ENCODE assay signal across 1 cellular context in the genomic region with DNA sequence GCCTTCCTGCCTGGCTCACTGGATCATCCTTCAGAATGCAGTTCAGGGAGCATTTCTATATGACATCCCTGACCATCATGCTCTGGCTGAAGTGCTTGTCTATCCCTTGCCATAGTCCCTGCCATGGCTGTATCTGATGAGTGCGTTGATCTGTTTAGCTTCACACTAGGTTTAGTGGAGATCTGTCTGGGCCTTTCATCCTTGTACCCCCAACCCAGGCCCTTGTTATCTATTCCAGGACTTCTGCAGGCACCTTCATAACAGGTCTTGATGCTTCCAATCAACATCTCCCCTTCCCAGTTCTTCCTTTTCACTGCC.
TF ChIP-seq lines count a peak whose summit lies in the region.

No MANE protein-coding gene starts in this region.

TF ChIP-seq in A549, 52 proteins besides CTCF, POLR2A, EP300 and RAD21 (continued from another document):
- TF ChIP-seq, protein P1, sequence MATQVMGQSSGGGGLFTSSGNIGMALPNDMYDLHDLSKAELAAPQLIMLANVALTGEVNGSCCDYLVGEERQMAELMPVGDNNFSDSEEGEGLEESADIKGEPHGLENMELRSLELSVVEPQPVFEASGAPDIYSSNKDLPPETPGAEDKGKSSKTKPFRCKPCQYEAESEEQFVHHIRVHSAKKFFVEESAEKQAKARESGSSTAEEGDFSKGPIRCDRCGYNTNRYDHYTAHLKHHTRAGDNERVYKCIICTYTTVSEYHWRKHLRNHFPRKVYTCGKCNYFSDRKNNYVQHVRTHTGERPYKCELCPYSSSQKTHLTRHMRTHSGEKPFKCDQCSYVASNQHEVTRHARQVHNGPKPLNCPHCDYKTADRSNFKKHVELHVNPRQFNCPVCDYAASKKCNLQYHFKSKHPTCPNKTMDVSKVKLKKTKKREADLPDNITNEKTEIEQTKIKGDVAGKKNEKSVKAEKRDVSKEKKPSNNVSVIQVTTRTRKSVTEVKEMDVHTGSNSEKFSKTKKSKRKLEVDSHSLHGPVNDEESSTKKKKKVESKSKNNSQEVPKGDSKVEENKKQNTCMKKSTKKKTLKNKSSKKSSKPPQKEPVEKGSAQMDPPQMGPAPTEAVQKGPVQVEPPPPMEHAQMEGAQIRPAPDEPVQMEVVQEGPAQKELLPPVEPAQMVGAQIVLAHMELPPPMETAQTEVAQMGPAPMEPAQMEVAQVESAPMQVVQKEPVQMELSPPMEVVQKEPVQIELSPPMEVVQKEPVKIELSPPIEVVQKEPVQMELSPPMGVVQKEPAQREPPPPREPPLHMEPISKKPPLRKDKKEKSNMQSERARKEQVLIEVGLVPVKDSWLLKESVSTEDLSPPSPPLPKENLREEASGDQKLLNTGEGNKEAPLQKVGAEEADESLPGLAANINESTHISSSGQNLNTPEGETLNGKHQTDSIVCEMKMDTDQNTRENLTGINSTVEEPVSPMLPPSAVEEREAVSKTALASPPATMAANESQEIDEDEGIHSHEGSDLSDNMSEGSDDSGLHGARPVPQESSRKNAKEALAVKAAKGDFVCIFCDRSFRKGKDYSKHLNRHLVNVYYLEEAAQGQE (IDR thresholded peaks at IDR 0.05), result no peak
- TF ChIP-seq CHD2 (IDR thresholded peaks at IDR 0.05; ENCODE audit: low read length, partially characterized antibody) (no peak), ESRRA (IDR thresholded peaks at IDR 0.05; ENCODE audit: borderline replicate concordance, low read length) (no peak), RNF2 (IDR thresholded peaks at IDR 0.05; ENCODE audit: borderline replicate concordance, low read depth) (no peak), JUN (IDR thresholded peaks at IDR 0.05) (no peak)
- TF ChIP-seq, protein P2, sequence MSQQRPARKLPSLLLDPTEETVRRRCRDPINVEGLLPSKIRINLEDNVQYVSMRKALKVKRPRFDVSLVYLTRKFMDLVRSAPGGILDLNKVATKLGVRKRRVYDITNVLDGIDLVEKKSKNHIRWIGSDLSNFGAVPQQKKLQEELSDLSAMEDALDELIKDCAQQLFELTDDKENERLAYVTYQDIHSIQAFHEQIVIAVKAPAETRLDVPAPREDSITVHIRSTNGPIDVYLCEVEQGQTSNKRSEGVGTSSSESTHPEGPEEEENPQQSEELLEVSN (IDR thresholded peaks at IDR 0.05; ENCODE audit: borderline replicate concordance, low read depth), result no peak
